Comparison of ENCODE assay signal across 1 cellular context in the genomic region with DNA sequence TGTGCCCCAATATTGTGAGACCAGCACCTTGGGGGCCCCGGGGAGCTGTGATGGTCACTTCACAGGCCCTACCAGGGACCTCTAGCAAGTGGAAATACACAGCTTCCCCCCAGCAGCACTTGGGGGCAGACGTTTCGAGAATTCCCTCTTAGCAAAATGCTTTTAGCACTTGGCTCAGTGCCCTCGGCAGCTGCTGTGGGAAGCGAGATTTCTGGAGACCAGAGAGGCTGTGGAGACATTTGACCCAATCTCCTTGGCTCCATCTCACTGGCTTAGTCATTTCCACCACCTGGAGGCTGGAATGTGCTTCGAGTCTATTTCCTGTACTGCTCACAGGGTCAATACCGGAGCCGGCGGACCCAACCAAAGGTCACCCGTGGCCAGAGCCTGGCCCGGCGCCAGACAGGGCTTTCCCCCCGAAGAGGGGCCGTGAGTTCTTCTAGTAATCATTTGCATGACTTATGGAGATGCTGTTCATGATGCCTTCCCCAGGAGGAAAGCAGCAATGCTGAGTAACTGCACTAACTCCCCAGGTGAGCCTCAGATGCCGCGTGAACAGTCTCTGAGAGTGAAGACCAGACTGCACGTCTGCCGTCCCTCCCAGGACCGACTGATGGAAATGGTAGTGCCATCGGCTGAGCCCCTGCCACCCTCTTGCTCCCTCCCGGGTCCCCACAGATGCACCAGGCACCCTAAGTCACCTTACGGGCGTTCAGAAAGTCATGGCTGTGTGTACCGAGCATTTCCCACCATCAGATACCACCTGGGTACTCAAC.
TF ChIP-seq lines count a peak whose summit lies in the region.

No MANE protein-coding gene starts in this region.

TF ChIP-seq in IMR-90, 13 proteins besides CTCF, POLR2A, EP300 and RAD21 (continued from another document):
- TF ChIP-seq, protein P1, sequence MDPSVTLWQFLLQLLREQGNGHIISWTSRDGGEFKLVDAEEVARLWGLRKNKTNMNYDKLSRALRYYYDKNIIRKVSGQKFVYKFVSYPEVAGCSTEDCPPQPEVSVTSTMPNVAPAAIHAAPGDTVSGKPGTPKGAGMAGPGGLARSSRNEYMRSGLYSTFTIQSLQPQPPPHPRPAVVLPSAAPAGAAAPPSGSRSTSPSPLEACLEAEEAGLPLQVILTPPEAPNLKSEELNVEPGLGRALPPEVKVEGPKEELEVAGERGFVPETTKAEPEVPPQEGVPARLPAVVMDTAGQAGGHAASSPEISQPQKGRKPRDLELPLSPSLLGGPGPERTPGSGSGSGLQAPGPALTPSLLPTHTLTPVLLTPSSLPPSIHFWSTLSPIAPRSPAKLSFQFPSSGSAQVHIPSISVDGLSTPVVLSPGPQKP (IDR thresholded peaks at IDR 0.05; ENCODE audit: borderline replicate concordance, low read depth, low read length), result no peak
- no peak for TF ChIP-seq MXI1 (IDR thresholded peaks at IDR 0.05; ENCODE audit: borderline replicate concordance, low read depth, low read length)
- TF ChIP-seq CEBPB (IDR thresholded peaks at IDR 0.05; ENCODE audit: low read depth, low read length), result no peak
- TF ChIP-seq NFE2L2 (IDR thresholded peaks at IDR 0.05; ENCODE audit: low read depth, low read length), result no peak; the same call in 1 of the 2 replicates
- no peak for TF ChIP-seq MAZ (IDR thresholded peaks at IDR 0.05; ENCODE audit: borderline replicate concordance, low read depth, low read length)
- TF ChIP-seq SMC3 (IDR thresholded peaks at IDR 0.05; ENCODE audit: low read depth, low read length), result no peak
- TF ChIP-seq RCOR1 (IDR thresholded peaks at IDR 0.05; ENCODE audit: insufficient replicate concordance, low read length), result peak; percentile 71
- TF ChIP-seq FOS (IDR thresholded peaks at IDR 0.05; ENCODE audit: low read depth, low read length), result peak; percentile 47; the same call in 1 of the 2 replicates
